In the genomic region with DNA sequence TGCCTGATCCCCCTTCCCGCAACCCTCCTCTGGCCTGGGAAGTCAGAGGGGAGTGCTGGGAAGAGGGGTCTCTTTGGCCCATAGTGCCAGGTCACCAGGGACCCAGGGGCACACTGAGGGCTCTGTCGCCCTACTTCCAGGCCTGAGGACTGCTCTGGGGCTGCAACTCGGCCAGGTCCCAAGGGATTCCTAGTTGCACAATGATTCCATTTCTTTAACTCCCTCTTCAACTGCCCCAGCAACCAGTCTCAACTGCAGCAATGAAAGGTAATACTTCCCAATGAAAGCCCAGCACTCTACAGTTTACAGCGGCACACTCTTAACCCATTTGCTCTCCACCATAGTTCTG, we compare ENCODE assay signal across 10 cellular contexts. TPM values are rescaled to one million over a fixed set of nuclear protein-coding genes. Genes with fewer than 3 reads are reported as not detected.
DNase-seq lines count a peak whose midpoint lies in the region; ATAC-seq and TF ChIP-seq lines count a peak whose summit lies in the region.
"Had no signal": no experiment of that assay in that cellular context is flagged by ENCODE, and none has a peak within 500 bp of the region (broad histone marks: within the 10 kb centered on the region; RNA-seq: fewer than 3 reads in every experiment).

No MANE protein-coding gene starts in this region.

- H2AFZ ChIP-seq in hepatocyte (no peak overlapping the region), smooth muscle cell (ENCODE audit: low read depth) (no peak overlapping the region)

- intact Hi-C loops in breast epithelium (cut with DNase I; ENCODE audit: low total_unique reads): loop anchor here (5.0 kb wide), 1 partner anchor 33 kb away; no protein-coding TSS in a partner anchor

- no peaks in the 10 kb centered on the region for H3K9me2 ChIP-seq in hepatocyte (replicated peaks; ENCODE audit: insufficient read depth)

- in situ Hi-C loops in GM13976 (cut with MboI; ENCODE audit: low sequenced_read_pairs, unreplicated experiment): no loop called here

- H3F3A ChIP-seq in smooth muscle cell (ENCODE audit: low read depth): peaks cover 33% of the 10 kb centered on the region

- peaks cover 54% of the 10 kb centered on the region for H3K79me2 ChIP-seq in hepatocyte
- peaks cover 69% of the 10 kb centered on the region for H3K79me2 ChIP-seq in smooth muscle cell (ENCODE audit: low read depth)

- peak overlapping the region; percentile 88 for H3K9ac ChIP-seq in smooth muscle cell (ENCODE audit: low read depth)

- H4K20me1 ChIP-seq in hepatocyte (ENCODE audit: insufficient read depth, poor library complexity, severe bottlenecking) (no peaks in the 10 kb centered on the region), smooth muscle cell (ENCODE audit: low read depth) (no peaks in the 10 kb centered on the region)

- peaks cover 17 to 27% of the 10 kb centered on the region in 2 donors for H3K4me1 ChIP-seq in breast epithelium
- H3K4me1 ChIP-seq in hepatocyte (ENCODE audit: insufficient read depth): peaks cover 57% of the 10 kb centered on the region
- peaks cover 31% of the 10 kb centered on the region for H3K4me1 ChIP-seq in smooth muscle cell (ENCODE audit: low read depth)

- peak overlapping the region; percentile 16 for H3K4me2 ChIP-seq in hepatocyte
- H3K4me2 ChIP-seq in smooth muscle cell: peak overlapping the region; percentile 66

- peak overlapping the region in 1 of 3 donors; percentile 29 for H3K4me3 ChIP-seq in breast epithelium
- H3K4me3 ChIP-seq in hepatocyte: no peak overlapping the region
- no peak overlapping the region for H3K4me3 ChIP-seq in smooth muscle cell
- H3K4me3 ChIP-seq: SJSA1 had no signal

- H3K27ac ChIP-seq in breast epithelium (peak overlapping the region; percentile 87 to 95), hepatocyte (peak overlapping the region; percentile 64), smooth muscle cell (ENCODE audit: low read depth) (peak overlapping the region; percentile 98)
- H3K27ac ChIP-seq: SJSA1 had no signal

- no peaks in the 10 kb centered on the region for H3K27me3 ChIP-seq in breast epithelium
- H3K27me3 ChIP-seq in hepatocyte: no peaks in the 10 kb centered on the region
- H3K27me3 ChIP-seq in smooth muscle cell (ENCODE audit: low read depth): no peaks in the 10 kb centered on the region
- H3K27me3 ChIP-seq: SJSA1 had no signal

- no peaks in the 10 kb centered on the region for H3K36me3 ChIP-seq in breast epithelium
- H3K36me3 ChIP-seq in hepatocyte (replicated peaks; ENCODE audit: insufficient read depth, low read depth): no peaks in the 10 kb centered on the region
- H3K36me3 ChIP-seq in smooth muscle cell (ENCODE audit: low read depth): no peaks in the 10 kb centered on the region
- H3K36me3 ChIP-seq: SJSA1 had no signal

- DNase-seq in GM04504 (ENCODE audit: low read depth) (peak; percentile 64), breast epithelium (ENCODE audit: low spot score in 2 of 2) (no peak), hepatocyte (ENCODE audit: low spot score) (no peak), smooth muscle cell (lab: John Stamatoyannopoulos, UW; ENCODE audit: unreplicated experiment) (no peak), AML-193 (lab: John Stamatoyannopoulos, UW) (no peak), GM13976 (ENCODE audit: low spot score) (no peak)
- DNase-seq in stimulated activated naive CD4-positive, alpha-beta T cell treated with Interleukin-2 at 50 U/mL for 16 hours (lab: John Stamatoyannopoulos, UW): no peak
- DNase-seq: stimulated activated CD4-positive, alpha-beta T cell treated with anti-CD3 and anti-CD28 coated beads, Interleukin-15, amount 100 ng/mL, for 24 hours had no signal

- H3K9me3 ChIP-seq in breast epithelium (no peaks in the 10 kb centered on the region), hepatocyte (ENCODE audit: low read depth) (no peaks in the 10 kb centered on the region), smooth muscle cell (replicated peaks; ENCODE audit: low read depth) (no peaks in the 10 kb centered on the region)
- H3K9me3 ChIP-seq: SJSA1 had no signal

- TF ChIP-seq CTCF in breast epithelium (IDR thresholded peaks at IDR 0.05) (no peak), hepatocyte (IDR thresholded peaks at IDR 0.05; ENCODE audit: poor library complexity) (no peak), smooth muscle cell (IDR thresholded peaks at IDR 0.05; ENCODE audit: borderline replicate concordance, insufficient read depth, poor library complexity, severe bottlenecking) (no peak), GM13976 (IDR thresholded peaks at IDR 0.05; ENCODE audit: borderline replicate concordance, control extremely low read depth, extremely low read depth, insufficient read depth, missing control alignments) (no peak)

- WGBS in hepatocyte (ENCODE audit: low lambda C conversion rate, missing lambda C conversion rate): 78% methylated on average over 4 of the region's 4 CpGs
- 57% methylated on average over 4 of the region's 4 CpGs for WGBS in smooth muscle cell (ENCODE audit: low lambda C conversion rate)

- TF ChIP-seq POLR2A in breast epithelium (IDR thresholded peaks at IDR 0.05): no peak

- no peak for ATAC-seq in GM19023 (IDR thresholded peaks at IDR 0.05; ENCODE audit: unreplicated experiment)

RNA-seq across cellular contexts. Expression of a gene that starts 35.7 kb away (rescaled TPM):
- total RNA-seq in breast epithelium: 10 to 100 TPM in 2 of 3 donors, 1 to 10 TPM in 1; 6.1 to 14.2 (median 13.8) TPM
- total RNA-seq in hepatocyte: 9.7 and 13.3 TPM in 2 replicates
- 29.8 and 31.3 TPM in 2 replicates for polyA plus RNA-seq in hepatocyte
- 16.5 and 20.7 TPM in 2 replicates for total RNA-seq in smooth muscle cell
- polyA plus RNA-seq in smooth muscle cell: 37.4 and 59.5 TPM in 2 replicates
